Comparison of ENCODE assay signal across 15 cellular contexts in genomic region chr22:24005201-24005600, GRCh38. TPM values are rescaled to one million over a fixed set of nuclear protein-coding genes. Genes with fewer than 3 reads are reported as not detected.
DNase-seq lines count a peak whose midpoint lies in the region; ATAC-seq, FAIRE-seq and TF ChIP-seq lines count a peak whose summit lies in the region.
"Had no signal": no experiment of that assay in that cellular context is flagged by ENCODE, and none has a peak within 500 bp of the region (broad histone marks: within the 10 kb centered on the region; RNA-seq: fewer than 3 reads in every experiment).

GSTT4 (minus strand) TSS chr22:24005453; CDS start chr22:24005356, 97 bp downstream.

- no peak within 1 kb of the TSS for H3K4me3 ChIP-seq in astrocyte (ENCODE audit: insufficient read depth, low read depth, low read length)
- H3K4me3 ChIP-seq in heart left ventricle, result no peak within 1 kb of the TSS
- H3K4me3 ChIP-seq in rectal smooth muscle tissue (ENCODE audit: low read length), result no peak within 1 kb of the TSS
- H3K4me3 ChIP-seq: left lung, PC-9, transverse colon had no signal

- H3K4me2 ChIP-seq in astrocyte (ENCODE audit: low read length), result no peak within 1 kb of the TSS
- H3K4me2 ChIP-seq: PC-9 had no signal

- intact Hi-C loops in heart left ventricle (cut with DNase I), result loop anchor here in 8 of 10 donors (5.0 to 10.0 kb wide), 6 partner anchors 53 to 170 kb away; no protein-coding TSS in a partner anchor

- H3K27me3 ChIP-seq in astrocyte (ENCODE audit: insufficient read depth, low read length), result no peaks in the 10 kb centered on the region
- H3K27me3 ChIP-seq in heart left ventricle, result no peaks in the 10 kb centered on the region
- H3K27me3 ChIP-seq in rectal smooth muscle tissue (ENCODE audit: control insufficient read depth, insufficient read depth, low read length), result no peaks in the 10 kb centered on the region
- H3K27me3 ChIP-seq: left lung, transverse colon had no signal

- H3K9me3 Mint-ChIP-seq in astrocyte (ENCODE audit: unreplicated experiment), result no peaks in the 10 kb centered on the region
- H3K9me3 Mint-ChIP-seq in stimulated activated memory B cell treated with anti-CD40 and anti-IgM and Interleukin-4, amounts not matched to agents 10 μg/mL and 1 μg/mL and 100 μg/mL, for 72 hours, result no peaks in the 10 kb centered on the region
- H3K9me3 Mint-ChIP-seq: central memory CD8-positive, alpha-beta T cell had no signal

- no peak for TF ChIP-seq POLR2A in heart left ventricle (IDR thresholded peaks at IDR 0.05)

- ATAC-seq in heart left ventricle (peak; percentile 92 to 98 (median 96)), HG02840 (IDR thresholded peaks at IDR 0.05; ENCODE audit: low FRiP score, unreplicated experiment) (no peak), GM19463 (IDR thresholded peaks at IDR 0.05; ENCODE audit: unreplicated experiment) (no peak)
- no peak for ATAC-seq in stimulated activated memory B cell treated with anti-CD40 and anti-IgM and Interleukin-4, amounts not matched to agents 10 μg/mL and 1 μg/mL and 100 μg/mL, for 72 hours
- ATAC-seq: activated naive CD4-positive, alpha-beta T cell treated with anti-CD3 and anti-CD28 coated beads, Interleukin-2, amount 50 U/mL, for 72 hours; left lung had no signal

- H3K27me3 Mint-ChIP-seq in astrocyte (ENCODE audit: low read depth, unreplicated experiment), result peaks cover 28% of the 10 kb centered on the region
- H3K27me3 Mint-ChIP-seq in stimulated activated memory B cell treated with anti-CD40 and anti-IgM and Interleukin-4, amounts not matched to agents 10 μg/mL and 1 μg/mL and 100 μg/mL, for 72 hours, result peaks cover 20% of the 10 kb centered on the region

- H3K79me2 ChIP-seq in astrocyte (ENCODE audit: insufficient read depth, low read length), result no peaks in the 10 kb centered on the region

- no peaks in the 10 kb centered on the region for H3K4me1 Mint-ChIP-seq in astrocyte (ENCODE audit: low read depth, unreplicated experiment)
- no peaks in the 10 kb centered on the region for H3K4me1 Mint-ChIP-seq in stimulated activated memory B cell treated with anti-CD40 and anti-IgM and Interleukin-4, amounts not matched to agents 10 μg/mL and 1 μg/mL and 100 μg/mL, for 72 hours

- 26 to 40% (median 32%) methylated on average over 6 of the region's 6 CpGs for WGBS in heart left ventricle, 4 donors

- H3K27ac Mint-ChIP-seq in astrocyte (ENCODE audit: unreplicated experiment), result peak within 1 kb of the TSS; percentile 34
- H3K27ac Mint-ChIP-seq in stimulated activated memory B cell treated with anti-CD40 and anti-IgM and Interleukin-4, amounts not matched to agents 10 μg/mL and 1 μg/mL and 100 μg/mL, for 72 hours, result no peak within 1 kb of the TSS

- no peaks in the 10 kb centered on the region for H4K20me1 ChIP-seq in astrocyte (ENCODE audit: insufficient read depth, low read length)

- DNase-seq in G401 (ENCODE audit: low spot score) (peak; percentile 47), astrocyte (ENCODE audit: low read depth) (no peak), heart left ventricle (peak; percentile 72 to 96 (median 87)), NCI-H526 (lab: John Stamatoyannopoulos, UW) (no peak)
- DNase-seq: NCI-H226, PC-9, transverse colon had no signal

- H3K36me3 ChIP-seq in astrocyte (ENCODE audit: insufficient read depth, low read length) (no peaks in the 10 kb centered on the region), heart left ventricle (no peaks in the 10 kb centered on the region), rectal smooth muscle tissue (ENCODE audit: control insufficient read depth, insufficient read depth, low read length) (no peaks in the 10 kb centered on the region)
- H3K36me3 ChIP-seq: left lung, transverse colon had no signal

- H3K9me3 ChIP-seq in astrocyte (ENCODE audit: insufficient read depth, low read depth, low read length), result no peaks in the 10 kb centered on the region
- no peaks in the 10 kb centered on the region for H3K9me3 ChIP-seq in heart left ventricle
- H3K9me3 ChIP-seq: left lung, transverse colon had no signal

- no peak for FAIRE-seq in astrocyte (lab: Jason Lieb, UNC)

- no peaks in the 10 kb centered on the region for H3K36me3 Mint-ChIP-seq in astrocyte (ENCODE audit: low read depth, unreplicated experiment)
- H3K36me3 Mint-ChIP-seq in stimulated activated memory B cell treated with anti-CD40 and anti-IgM and Interleukin-4, amounts not matched to agents 10 μg/mL and 1 μg/mL and 100 μg/mL, for 72 hours, result no peaks in the 10 kb centered on the region
- H3K36me3 Mint-ChIP-seq: activated naive CD4-positive, alpha-beta T cell treated with anti-CD3 and anti-CD28 coated beads, Interleukin-2, amount 50 U/mL, for 72 hours had no signal

- TF ChIP-seq CTCF in astrocyte (IDR thresholded peaks at IDR 0.05; ENCODE audit: insufficient read depth, low read depth, low read length), result no peak
- no peak for TF ChIP-seq CTCF in heart left ventricle (IDR thresholded peaks at IDR 0.05)

- in situ Hi-C loops in G401 (cut with HindIII; ENCODE audit: low sequenced_read_pairs), result no loop called here

- H2AFZ ChIP-seq in astrocyte (ENCODE audit: low read depth, low read length), result no peak within 1 kb of the TSS
- H2AFZ ChIP-seq: PC-9 had no signal

- no peaks in the 10 kb centered on the region for H3K4me1 ChIP-seq in astrocyte (ENCODE audit: insufficient read depth, low read length)
- H3K4me1 ChIP-seq in heart left ventricle, result peaks cover 0 to 17% (median 7%) of the 10 kb centered on the region in 12 donors
- peaks cover 4% of the 10 kb centered on the region for H3K4me1 ChIP-seq in rectal smooth muscle tissue (ENCODE audit: control insufficient read depth, insufficient read depth, low read length)
- H3K4me1 ChIP-seq: left lung, transverse colon had no signal

- no peak within 1 kb of the TSS for H3K4me3 Mint-ChIP-seq in astrocyte (ENCODE audit: unreplicated experiment)
- H3K4me3 Mint-ChIP-seq in stimulated activated memory B cell treated with anti-CD40 and anti-IgM and Interleukin-4, amounts not matched to agents 10 μg/mL and 1 μg/mL and 100 μg/mL, for 72 hours, result no peak within 1 kb of the TSS
- H3K4me3 Mint-ChIP-seq: central memory CD8-positive, alpha-beta T cell had no signal

- H3K27ac ChIP-seq in astrocyte (ENCODE audit: low read depth, low read length) (no peak within 1 kb of the TSS), heart left ventricle (peak within 1 kb of the TSS in 10 of 12 donors; percentile 13 to 74 (median 57)), rectal smooth muscle tissue (ENCODE audit: low read depth, low read length) (peak within 1 kb of the TSS; percentile 65)
- H3K27ac ChIP-seq: left lung, PC-9, transverse colon had no signal

- H3K9ac ChIP-seq in astrocyte (ENCODE audit: low read length), result no peak within 1 kb of the TSS
- H3K9ac ChIP-seq in rectal smooth muscle tissue (ENCODE audit: low read length), result no peak within 1 kb of the TSS

RNA-seq across cellular contexts. Expression of gene GSTT4, which starts in this region (rescaled TPM):
- total RNA-seq in G401 (2014; rRNA removed; shearing (Covaris generic)), result not detected in 2 replicates
- not detected in 2 replicates for total RNA-seq in astrocyte
- total RNA-seq in heart left ventricle, result not detected
- not detected for polyA plus RNA-seq in heart left ventricle
- total RNA-seq: activated naive CD4-positive, alpha-beta T cell treated with anti-CD3 and anti-CD28 coated beads, Interleukin-2, amount 50 U/mL, for 72 hours; epithelial cell of proximal tubule; left lung; PC-9; transverse colon had no signal

Comparison
In these comparisons a context has a peak if more than half of its experiments do, and no peak if none do; other contexts are left out.
1. Peak in DNase-seq in G401; RNA of the gene not detected or under 1 TPM.
2. Peak in DNase-seq, ATAC-seq and H3K27ac ChIP-seq in heart left ventricle; RNA of the gene not detected or under 1 TPM.